Comparison of ENCODE assay signal across 24 cellular contexts in genomic region chr5:43648499-43649124, GRCh38. TPM values are rescaled to one million over a fixed set of nuclear protein-coding genes. Genes with fewer than 3 reads are reported as not detected.
A peak's percentile ranks its signal among the peaks of the same experiment; 100 is the strongest.
DNase-seq lines count a peak whose midpoint lies in the region; ATAC-seq and TF ChIP-seq lines count a peak whose summit lies in the region.
"Had no signal": no experiment of that assay in that cellular context is flagged by ENCODE, and none has a peak within 500 bp of the region (broad histone marks: within the 10 kb centered on the region; RNA-seq: fewer than 3 reads in every experiment).

No MANE protein-coding gene starts in this region.

- 67% methylated on average over 2 of the region's 2 CpGs for WGBS in smooth muscle cell (ENCODE audit: low lambda C conversion rate)

- H3K27me3 ChIP-seq in left ventricle myocardium inferior (ENCODE audit: low read depth), result no peaks in the 10 kb centered on the region
- H3K27me3 ChIP-seq in smooth muscle cell (ENCODE audit: low read depth), result no peaks in the 10 kb centered on the region
- H3K27me3 ChIP-seq: upper lobe of right lung had no signal

- peaks cover 18% of the 10 kb centered on the region for H3K36me3 Mint-ChIP-seq in chondrocyte (ENCODE audit: low read depth)
- peaks cover 58% of the 10 kb centered on the region for H3K36me3 Mint-ChIP-seq in T-helper 2 cell treated with Interferon-gamma antibody and Interleukin-4, amounts not matched to agents 5 μg/mL and 100 μg/mL, for 36 hours (ENCODE audit: low read depth)

- H3K9me3 Mint-ChIP-seq in chondrocyte (ENCODE audit: low read depth), result no peaks in the 10 kb centered on the region
- no peaks in the 10 kb centered on the region for H3K9me3 Mint-ChIP-seq in T-helper 2 cell treated with Interferon-gamma antibody and Interleukin-4, amounts not matched to agents 5 μg/mL and 100 μg/mL, for 36 hours
- H3K9me3 Mint-ChIP-seq: memory B cell; natural killer cell treated with Interleukin-12 subunit alpha and Interleukin-12 subunit beta and Interleukin-15 and Interleukin-18, amount 100 ng/mL, for 72 hours had no signal

- no peaks in the 10 kb centered on the region for H4K20me1 ChIP-seq in smooth muscle cell (ENCODE audit: low read depth)

- intact Hi-C loops in left ventricle myocardium inferior (cut with micrococcal nuclease), result no loop called here

- H3K27ac Mint-ChIP-seq in chondrocyte (ENCODE audit: unreplicated experiment), result peak overlapping the region; percentile 94
- no peak overlapping the region for H3K27ac Mint-ChIP-seq in T-helper 2 cell treated with Interferon-gamma antibody and Interleukin-4, amounts not matched to agents 5 μg/mL and 100 μg/mL, for 36 hours
- H3K27ac Mint-ChIP-seq: memory B cell; natural killer cell treated with Interleukin-12 subunit alpha and Interleukin-12 subunit beta and Interleukin-15 and Interleukin-18, amount 100 ng/mL, for 72 hours had no signal

- H3K27me3 Mint-ChIP-seq in chondrocyte (ENCODE audit: low read depth), result no peaks in the 10 kb centered on the region
- no peaks in the 10 kb centered on the region for H3K27me3 Mint-ChIP-seq in T-helper 2 cell treated with Interferon-gamma antibody and Interleukin-4, amounts not matched to agents 5 μg/mL and 100 μg/mL, for 36 hours (ENCODE audit: low read depth)
- H3K27me3 Mint-ChIP-seq: memory B cell; natural killer cell treated with Interleukin-12 subunit alpha and Interleukin-12 subunit beta and Interleukin-15 and Interleukin-18, amount 100 ng/mL, for 72 hours had no signal

- peaks cover 53% of the 10 kb centered on the region for H3K4me1 ChIP-seq in left ventricle myocardium inferior
- no peaks in the 10 kb centered on the region for H3K4me1 ChIP-seq in smooth muscle cell (ENCODE audit: low read depth)
- H3K4me1 ChIP-seq: upper lobe of right lung had no signal

- DNase-seq in EL (peak; percentile 20), chondrocyte (ENCODE audit: low spot score) (no peak), left ventricle myocardium inferior (no peak), smooth muscle cell (lab: John Stamatoyannopoulos, UW; ENCODE audit: unreplicated experiment) (no peak), DMS79 treated with DMSO at 0.1 percent for 48 hours (lab: John Stamatoyannopoulos, UW) (no peak), DMS 273 treated with DMSO at 0.1 percent for 48 hours (lab: John Stamatoyannopoulos, UW) (no peak)
- no peak for DNase-seq in T-helper 2 cell treated with Interferon-gamma antibody and Interleukin-4, amounts not matched to agents 5 μg/mL and 100 μg/mL, for 36 hours (ENCODE audit: low spot score)
- DNase-seq: activated CD4-positive, alpha-beta T cell treated with anti-CD3 and anti-CD28 coated beads, Interleukin-2, amount 50 U/mL, for 4 hours; activated naive CD4-positive, alpha-beta T cell; activated T-cell treated with anti-CD3 and anti-CD28 coated beads for 4 hours; cortex of kidney; MV-4-11; NCI-H2029 treated with DMSO at 0.1 percent for 48 hours; NCI-H510A treated with DMSO at 0.1 percent for 48 hours; stimulated activated naive CD8-positive, alpha-beta T cell treated with anti-CD3 and anti-CD28 coated beads, Interleukin-15, Interleukin-2, amounts not matched to agents 100 U/mL and 50 U/mL, for 24 hours; T-helper 1 cell; upper lobe of right lung had no signal

- H3K4me3 ChIP-seq in left ventricle myocardium inferior (no peak overlapping the region), smooth muscle cell (no peak overlapping the region)
- H3K4me3 ChIP-seq: HAP-1, K562, upper lobe of right lung had no signal

- no peak overlapping the region for H3K4me2 ChIP-seq in smooth muscle cell

- H3K27ac ChIP-seq in left ventricle myocardium inferior (replicated peaks) (peak overlapping the region; percentile 64), smooth muscle cell (ENCODE audit: low read depth) (peak overlapping the region; percentile 57)
- H3K27ac ChIP-seq: epithelial cell of prostate, upper lobe of right lung, VCaP had no signal

- no peak overlapping the region for H2AFZ ChIP-seq in smooth muscle cell (ENCODE audit: low read depth)

- no peak overlapping the region for H3K4me3 Mint-ChIP-seq in chondrocyte (ENCODE audit: unreplicated experiment)
- no peak overlapping the region for H3K4me3 Mint-ChIP-seq in T-helper 2 cell treated with Interferon-gamma antibody and Interleukin-4, amounts not matched to agents 5 μg/mL and 100 μg/mL, for 36 hours
- H3K4me3 Mint-ChIP-seq: memory B cell; natural killer cell treated with Interleukin-12 subunit alpha and Interleukin-12 subunit beta and Interleukin-15 and Interleukin-18, amount 100 ng/mL, for 72 hours had no signal

- H3K9ac ChIP-seq in smooth muscle cell (ENCODE audit: low read depth), result no peak overlapping the region

- H3K9me3 ChIP-seq in left ventricle myocardium inferior (replicated peaks) (no peaks in the 10 kb centered on the region), smooth muscle cell (replicated peaks; ENCODE audit: low read depth) (no peaks in the 10 kb centered on the region)
- H3K9me3 ChIP-seq: HAP-1, upper lobe of right lung had no signal

- TF ChIP-seq CTCF in chondrocyte (IDR thresholded peaks at IDR 0.05) (no peak), left ventricle myocardium inferior (IDR thresholded peaks at IDR 0.05; ENCODE audit: borderline replicate concordance) (no peak), smooth muscle cell (IDR thresholded peaks at IDR 0.05; ENCODE audit: borderline replicate concordance, insufficient read depth, poor library complexity, severe bottlenecking) (no peak)

- H3K36me3 ChIP-seq in left ventricle myocardium inferior (peaks cover 89% of the 10 kb centered on the region), smooth muscle cell (ENCODE audit: low read depth) (peaks cover 3% of the 10 kb centered on the region)

- H3K79me2 ChIP-seq in smooth muscle cell (ENCODE audit: low read depth), result no peaks in the 10 kb centered on the region

- peaks cover 40% of the 10 kb centered on the region for H3K4me1 Mint-ChIP-seq in chondrocyte (ENCODE audit: low read depth)
- no peaks in the 10 kb centered on the region for H3K4me1 Mint-ChIP-seq in T-helper 2 cell treated with Interferon-gamma antibody and Interleukin-4, amounts not matched to agents 5 μg/mL and 100 μg/mL, for 36 hours (ENCODE audit: low read depth)
- H3K4me1 Mint-ChIP-seq: memory B cell had no signal

- no peak for ATAC-seq in GM21360 (IDR thresholded peaks at IDR 0.05; ENCODE audit: unreplicated experiment)
- ATAC-seq: K562; natural killer cell treated with Interleukin-12 subunit alpha and Interleukin-12 subunit beta and Interleukin-15 and Interleukin-18, amount 100 ng/mL, for 72 hours; stimulated activated naive CD8-positive, alpha-beta T cell treated with anti-CD3 and anti-CD28 coated beads, Interleukin-15, Interleukin-2, amounts not matched to agents 100 U/mL and 50 U/mL, for 24 hours; upper lobe of right lung had no signal

- no peaks in the 10 kb centered on the region for H3F3A ChIP-seq in smooth muscle cell (ENCODE audit: low read depth)

RNA-seq across cellular contexts. Expression of gene NNT, which starts 45.6 kb away (rescaled TPM):
- total RNA-seq in chondrocyte (106 to 120 TPM (median 114 TPM) in 3 replicates), left ventricle myocardium inferior (656 TPM), smooth muscle cell (39.8 and 49.8 TPM in 2 replicates)
- polyA plus RNA-seq in smooth muscle cell, result 20.3 and 26.8 TPM in 2 replicates
